ENCODE assay signal across 8 cellular contexts in the genomic region with DNA sequence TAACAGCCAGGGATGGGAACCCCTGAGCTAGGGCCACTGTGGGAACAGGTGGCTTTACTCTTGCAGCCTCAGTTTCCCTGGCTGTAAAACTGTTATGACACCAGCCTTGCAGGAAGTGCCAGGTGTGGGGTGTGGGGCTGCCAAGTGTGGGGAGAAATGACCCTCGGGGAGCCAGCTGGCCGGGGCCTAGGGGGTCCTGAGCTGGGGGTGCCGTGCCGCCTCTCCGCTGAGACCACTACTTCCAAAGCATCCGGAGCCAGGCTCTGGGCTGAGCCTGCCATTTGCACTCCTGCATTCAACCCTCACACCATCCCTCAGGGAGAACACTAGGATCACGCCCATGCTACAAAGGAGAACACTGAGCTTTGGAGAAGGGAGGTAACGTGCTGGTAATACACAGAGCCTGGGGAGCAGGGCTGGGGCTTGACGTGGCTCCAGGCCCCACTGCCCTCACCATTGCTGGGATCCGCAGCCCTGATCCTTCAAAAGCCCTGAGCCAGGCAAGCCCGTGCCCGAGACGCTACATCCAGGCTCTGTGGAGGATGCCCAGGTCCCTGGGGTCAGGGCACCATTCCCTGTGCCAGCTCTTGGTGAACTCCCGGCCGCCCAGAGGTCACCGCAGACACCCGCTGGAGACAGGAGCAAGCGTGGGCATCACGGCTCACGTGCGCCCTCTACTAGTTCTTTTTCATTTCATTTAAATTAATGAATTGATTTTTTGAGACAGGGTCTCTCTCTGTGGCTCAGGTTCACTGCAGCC. TPM values are rescaled to one million over a fixed set of nuclear protein-coding genes. Genes with fewer than 3 reads are reported as not detected.
DNase-seq lines count a peak whose midpoint lies in the region; ATAC-seq and TF ChIP-seq lines count a peak whose summit lies in the region.

No MANE protein-coding gene starts in this region.

- 38 to 42% methylated on average over 21 of the region's 21 CpGs for WGBS in GM23248 (ENCODE audit: low coverage in 1 of 2, low lambda C conversion rate in 2 of 2, missing lambda C conversion rate in 2 of 2), 2 experiments

- in situ Hi-C loops in GM23248 (cut with MboI), result no loop called here

- no peak for ATAC-seq in HG02678 (IDR thresholded peaks at IDR 0.05; ENCODE audit: unreplicated experiment)

- no peaks in the 10 kb centered on the region for H3K9me2 ChIP-seq in GM23248 (ENCODE audit: insufficient read depth)

- H3K4me3 ChIP-seq in AG04450 (ENCODE audit: low read depth, low read length) (no peak overlapping the region), GM23248 (no peak overlapping the region), dorsolateral prefrontal cortex (no peak overlapping the region)

- no peaks in the 10 kb centered on the region for H3K36me3 ChIP-seq in GM23248 (ENCODE audit: low read depth)

- no peak overlapping the region for H3K9ac ChIP-seq in GM23248

- CTCF ChIA-PET in AG04450 (lab: Charles Lee), result interaction anchor here (0.6 to 1.8 kb wide), 28 partner anchors 9 to 464 kb away, joined by 3 to 12 read pairs (median 4); a partner anchor contains a TSS

- no peaks in the 10 kb centered on the region for H3K4me1 ChIP-seq in GM23248 (ENCODE audit: insufficient read depth)

- H4K20me1 ChIP-seq in GM23248 (ENCODE audit: insufficient read depth), result no peaks in the 10 kb centered on the region

- H3K9me3 ChIP-seq in AG04450 (ENCODE audit: control insufficient read depth, insufficient read depth, low read length) (peaks cover 2% of the 10 kb centered on the region; the same call in 1 of the 2 replicates), GM23248 (ENCODE audit: low read depth) (no peaks in the 10 kb centered on the region)

- peak; percentile 65 for TF ChIP-seq CTCF in AG04450 (IDR thresholded peaks at IDR 0.05; ENCODE audit: low read depth, low read length)
- TF ChIP-seq CTCF in dorsolateral prefrontal cortex (IDR thresholded peaks at IDR 0.05 in 54 of 56, conservative IDR thresholded peaks at IDR 0.05 in 2 of 56; ENCODE audit: low read depth in 1 of 56, partially characterized antibody in 56 of 56), result peak; percentile 65 to 88 (median 81)

- H3K79me2 ChIP-seq in GM23248 (ENCODE audit: insufficient read depth), result no peaks in the 10 kb centered on the region

- no peak overlapping the region for H3K4me2 ChIP-seq in GM23248 (ENCODE audit: unreplicated experiment)

- no peak for DNase-seq in AG04450 (ENCODE audit: low read depth, low spot score)
- peak; percentile 69 for DNase-seq in GM23248
- DNase-seq in NCI-H526 treated with DMSO at 0.1 percent for 48 hours (lab: John Stamatoyannopoulos, UW), result peak; percentile 8
- DNase-seq in activated CD4-positive, alpha-beta T cell treated with anti-CD3 and anti-CD28 coated beads, Interleukin-2, amount 50 U/mL, for 24 hours (ENCODE audit: low read depth in 1 of 2, low spot score in 1 of 2), result peak; percentile 24 to 54
- peak; percentile 51 to 77 (median 64) for DNase-seq in dorsolateral prefrontal cortex
- peak; percentile 65 to 77 for DNase-seq in lung microvascular endothelial cell (ENCODE audit: low read depth in 2 of 2)
- peak; percentile 35 for DNase-seq in stimulated activated CD8-positive, alpha-beta memory T cell treated with anti-CD3 and anti-CD28 coated beads, Interleukin-15, amount 100 ng/mL, for 1 hour (ENCODE audit: low read depth)

- POLR2A ChIA-PET in AG04450 (lab: Yijun Ruan, JAX), result no interaction called here

- no peaks in the 10 kb centered on the region for H3F3A ChIP-seq in GM23248 (ENCODE audit: insufficient read depth)

- H2AFZ ChIP-seq in GM23248, result no peak overlapping the region

- no peaks in the 10 kb centered on the region for H3K27me3 ChIP-seq in AG04450 (ENCODE audit: control insufficient read depth, insufficient read depth, low read length)
- no peaks in the 10 kb centered on the region for H3K27me3 ChIP-seq in GM23248 (replicated peaks; ENCODE audit: insufficient read depth)
- H3K27me3 ChIP-seq in dorsolateral prefrontal cortex, result peaks cover 0 to 9% (median 0%) of the 10 kb centered on the region in 45 donors

- H3K27ac ChIP-seq in AG04450 (ENCODE audit: low read depth, low read length), result no peak overlapping the region
- H3K27ac ChIP-seq in GM23248, result no peak overlapping the region
- no peak overlapping the region for H3K27ac ChIP-seq in dorsolateral prefrontal cortex

- intact Hi-C loops in dorsolateral prefrontal cortex (cut with DNase I), result loop anchor here (2.0 to 10.0 kb wide), 4 partner anchors 40 to 470 kb away; no protein-coding TSS in a partner anchor

RNA-seq across cellular contexts. Expression of a gene that starts 28.8 kb away (rescaled TPM):
- polyA plus RNA-seq in AG04450 (2011; rRNA removed), result 4.2 and 5.1 TPM in 2 replicates
- 2.9 and 3.8 TPM in 2 replicates for polyA minus RNA-seq in AG04450 (2011; rRNA and poly(A)+ RNA removed)
- 3.8 and 9.9 TPM in 2 replicates for total RNA-seq in GM23248 (2014; rRNA removed; shearing (Covaris generic))
- 6.5 and 8.9 TPM in 2 replicates for polyA plus RNA-seq in GM23248 (2016; fragmentation: Nextera tagmentation; extraction: Ambion mirVana)
- 1 to 10 TPM in 113 of 120 experiments, under 1 TPM in 7; 0.61 to 8.5 (median 2.2) TPM for total RNA-seq in dorsolateral prefrontal cortex
- total RNA-seq in lung microvascular endothelial cell, result 1.4 and 3.7 TPM in 2 replicates

RNA-seq across cellular contexts. Expression of a gene that starts 33.3 kb away (rescaled TPM):
- 3.2 and 5.0 TPM in 2 replicates for polyA plus RNA-seq in AG04450 (2011; rRNA removed)
- 0.48 and 1.7 TPM in 2 replicates for polyA minus RNA-seq in AG04450 (2011; rRNA and poly(A)+ RNA removed)
- total RNA-seq in GM23248 (2014; rRNA removed; shearing (Covaris generic)), result 3.8 and 13.2 TPM in 2 replicates
- polyA plus RNA-seq in GM23248 (2016; fragmentation: Nextera tagmentation; extraction: Ambion mirVana), result 6.5 and 7.0 TPM in 2 replicates
- 1 to 10 TPM in 116 of 120 experiments, under 1 TPM in 3, not detected in 1; 0.72 to 5.6 (median 2.2) TPM for total RNA-seq in dorsolateral prefrontal cortex
- total RNA-seq in lung microvascular endothelial cell, result 2.2 and 9.8 TPM in 2 replicates
